In genomic region chr5:14695152-14695551, GRCh38 we compare ENCODE assay signal across 32 cellular contexts.
"Had no signal": no experiment of that assay in that cellular context is flagged by ENCODE, and none has a peak within 500 bp of the region (broad histone marks: within the 10 kb centered on the region; RNA-seq: fewer than 3 reads in every experiment).

No MANE protein-coding gene starts in this region.

- H3K4me1 ChIP-seq: breast epithelium, gastrocnemius medialis had no signal

- H3K27me3 Mint-ChIP-seq: activated CD4-positive, alpha-beta memory T cell treated with anti-CD3 and anti-CD28 coated beads, Interleukin-2, amount 10 ng/mL, durations not matched to agents 7 days and 5 days; activated CD4-positive, alpha-beta T cell treated with anti-CD3 and anti-CD28 coated beads for 36 hours; activated CD4-positive, alpha-beta T cell treated with anti-CD3 and anti-CD28 coated beads, Interleukin-2, amount 10 ng/mL, durations not matched to agents 24 days and 14 days; activated naive CD8-positive, alpha-beta T cell; activated T-helper 17 cell treated with anti-CD3 and anti-CD28 coated beads, Interleukin-2, amount 50 U/mL, for 72 hours; dendritic cell treated with granulocyte-macrophage colony-stimulating factor and Interleukin-4, amounts not matched to agents 40 ng/mL and 50 ng/mL, for 4 days; T-cell had no signal

- DNase-seq: activated CD4-positive, alpha-beta memory T cell treated with anti-CD3 and anti-CD28 coated beads, Interleukin-2, amount 10 ng/mL, durations not matched to agents 7 days and 5 days; activated CD4-positive, alpha-beta T cell treated with anti-CD3 and anti-CD28 coated beads for 36 hours; activated CD4-positive, alpha-beta T cell treated with anti-CD3 and anti-CD28 coated beads, Interleukin-2, amount 10 ng/mL, durations not matched to agents 24 days and 14 days; activated CD4-positive, CD25-positive, alpha-beta regulatory T cell; activated CD4-positive, CD25-positive, alpha-beta regulatory T cell treated with anti-CD3 and anti-CD28 coated beads, Interleukin-2, amount 50 U/mL, for 72 hours; activated CD8-positive, alpha-beta memory T cell treated with anti-CD3 and anti-CD28 coated beads for 24 hours; activated effector memory CD4-positive, alpha-beta T cell treated with Interleukin-2 at 50 U/mL for 16 hours; activated gamma-delta T cell treated with Interleukin-2 at 50 U/mL for 16 hours; activated naive CD4-positive, alpha-beta T cell treated with anti-CD3 and anti-CD28 coated beads, Interleukin-2, amount 50 U/mL, for 16 hours; activated naive CD4-positive, alpha-beta T cell treated with Interleukin-2 at 50 U/mL for 16 hours; activated T-cell treated with anti-CD3 and anti-CD28 coated beads, Interleukin-2, amount 50 U/mL, for 4 hours; central memory CD4-positive, alpha-beta T cell; dorsolateral prefrontal cortex; effector memory CD4-positive, alpha-beta T cell; endodermal cell; foreskin keratinocyte; gastrocnemius medialis; glutamatergic neuron; heart left ventricle; hypothalamus; T-cell; T1000 had no signal

- H3K4me1 Mint-ChIP-seq: brain had no signal

- H3K27ac Mint-ChIP-seq: activated CD4-positive, alpha-beta memory T cell treated with anti-CD3 and anti-CD28 coated beads, Interleukin-2, amount 10 ng/mL, durations not matched to agents 7 days and 5 days; activated CD4-positive, alpha-beta T cell treated with anti-CD3 and anti-CD28 coated beads, Interleukin-2, amount 10 ng/mL, durations not matched to agents 24 days and 14 days; activated naive CD8-positive, alpha-beta T cell; brain; dendritic cell treated with granulocyte-macrophage colony-stimulating factor and Interleukin-4, amounts not matched to agents 40 ng/mL and 50 ng/mL, for 4 days; T-helper 1 cell treated with Interleukin-12 subunit alpha and Interleukin-12 subunit beta and Interleukin-4 antibody, amounts not matched to agents 30 μg/mL and 1 μg/mL, for 36 hours had no signal

- ATAC-seq: activated CD4-positive, alpha-beta T cell treated with anti-CD3 and anti-CD28 coated beads for 36 hours; activated T-cell treated with anti-CD3 and anti-CD28 coated beads, Interleukin-2, amount 50 U/mL, for 4 hours; activated T-helper 17 cell treated with anti-CD3 and anti-CD28 coated beads, Interleukin-2, amount 50 U/mL, for 72 hours; esophagus mucosa; foreskin keratinocyte; gastrocnemius medialis; heart left ventricle; T-cell had no signal

- H3K36me3 ChIP-seq: breast epithelium had no signal

- H3K9me3 Mint-ChIP-seq: activated T-cell treated with anti-CD3 and anti-CD28 coated beads, Interleukin-2, amount 50 U/mL, for 4 hours; activated T-helper 17 cell treated with anti-CD3 and anti-CD28 coated beads, Interleukin-2, amount 50 U/mL, for 72 hours; dendritic cell treated with granulocyte-macrophage colony-stimulating factor and Interleukin-4, amounts not matched to agents 40 ng/mL and 50 ng/mL, for 4 days had no signal

- H3K4me3 Mint-ChIP-seq: activated CD4-positive, alpha-beta memory T cell treated with anti-CD3 and anti-CD28 coated beads, Interleukin-2, amount 10 ng/mL, durations not matched to agents 7 days and 5 days; activated CD4-positive, alpha-beta T cell treated with anti-CD3 and anti-CD28 coated beads for 36 hours; activated CD4-positive, alpha-beta T cell treated with anti-CD3 and anti-CD28 coated beads, Interleukin-2, amount 10 ng/mL, durations not matched to agents 24 days and 14 days; activated naive CD8-positive, alpha-beta T cell; activated T-cell treated with anti-CD3 and anti-CD28 coated beads, Interleukin-2, amount 50 U/mL, for 4 hours; activated T-helper 17 cell treated with anti-CD3 and anti-CD28 coated beads, Interleukin-2, amount 50 U/mL, for 72 hours; brain; dendritic cell treated with granulocyte-macrophage colony-stimulating factor and Interleukin-4, amounts not matched to agents 40 ng/mL and 50 ng/mL, for 4 days; endodermal cell; T-cell; T-helper 1 cell treated with Interleukin-12 subunit alpha and Interleukin-12 subunit beta and Interleukin-4 antibody, amounts not matched to agents 30 μg/mL and 1 μg/mL, for 36 hours had no signal

- H3K9me3 ChIP-seq: gastrocnemius medialis had no signal

- H3K27me3 ChIP-seq: ascending aorta, breast epithelium, cardiac muscle cell, dorsolateral prefrontal cortex, foreskin keratinocyte, gastrocnemius medialis, heart left ventricle had no signal

- H3K4me3 ChIP-seq: ascending aorta, breast epithelium, cardiac muscle cell, coronary artery, dorsolateral prefrontal cortex, gastrocnemius medialis, heart left ventricle had no signal

- H3K27ac ChIP-seq: ascending aorta, breast epithelium, cardiac muscle cell, coronary artery, dorsolateral prefrontal cortex, foreskin keratinocyte, gastrocnemius medialis, heart left ventricle had no signal
